Comparison of ENCODE assay signal across 22 cellular contexts in the genomic region with DNA sequence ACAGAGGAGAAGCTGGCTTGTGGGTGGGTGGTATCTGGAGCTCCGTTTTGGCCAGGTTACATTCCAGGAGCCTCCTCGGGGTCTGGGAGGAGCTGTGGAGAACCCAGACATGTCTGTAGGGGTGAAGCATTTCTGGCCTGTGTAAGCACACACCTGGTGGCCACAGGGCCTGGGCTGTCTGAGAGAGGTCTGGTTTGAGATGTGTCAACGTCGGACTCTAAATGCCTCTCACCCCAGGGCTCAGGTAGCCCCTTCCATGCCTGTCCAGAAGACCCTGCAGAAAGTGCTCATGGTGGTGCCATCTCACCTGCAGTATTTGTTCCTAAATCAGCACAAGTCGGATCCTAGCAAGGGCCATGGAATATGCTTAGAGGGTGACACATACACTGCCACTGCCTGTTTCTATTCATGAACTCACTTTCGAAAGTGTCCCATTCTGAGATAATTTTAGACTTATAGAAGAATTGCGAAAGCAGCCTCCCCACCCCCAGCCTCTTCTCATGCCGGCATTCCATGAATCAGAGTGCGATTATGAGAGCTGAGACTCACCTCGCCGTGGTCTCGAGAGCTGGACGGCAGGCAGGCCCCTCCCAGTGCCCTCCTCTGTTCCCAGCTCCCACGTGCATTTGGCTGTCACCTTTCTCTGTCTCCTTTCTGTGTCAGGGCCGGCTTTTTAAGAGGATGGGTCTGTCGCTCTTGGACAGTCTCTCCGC.
A peak's percentile ranks its signal among the peaks of the same experiment; 100 is the strongest.
DNase-seq lines count a peak whose midpoint lies in the region; ATAC-seq, FAIRE-seq and TF ChIP-seq lines count a peak whose summit lies in the region.
"Had no signal": no experiment of that assay in that cellular context is flagged by ENCODE, and none has a peak within 500 bp of the region (broad histone marks: within the 10 kb centered on the region; RNA-seq: fewer than 3 reads in every experiment).

No MANE protein-coding gene starts in this region.

- dilution Hi-C loops in mammary epithelial cell (cut with HindIII; ENCODE audit: low sequenced_read_pairs): no loop called here

- H3K4me3 Mint-ChIP-seq in MCF 10A (ENCODE audit: unreplicated experiment): no peak overlapping the region
- H3K4me3 Mint-ChIP-seq: activated naive CD4-positive, alpha-beta T cell treated with anti-CD3 and anti-CD28 coated beads, Interleukin-2, amount 50 U/mL, for 24 hours; IgD-negative memory B cell; naive B cell; stimulated activated naive B cell treated with anti-CD40 and anti-IgM and Interleukin-4, amounts not matched to agents 10 μg/mL and 1 μg/mL and 100 μg/mL, for 72 hours had no signal

- H3K27ac ChIP-seq in mammary epithelial cell (ENCODE audit: insufficient read depth, low read depth, low read length) (no peak overlapping the region), left lung (peak overlapping the region in 1 of 2 donors; percentile 33), upper lobe of left lung (peak overlapping the region in 3 of 4 donors; percentile 42 to 66 (median 43)), small intestine (ENCODE audit: low read depth in 1 of 2, low read length in 1 of 2) (no peak overlapping the region)
- H3K27ac ChIP-seq: A549, breast epithelium had no signal

- ATAC-seq in left lung (peak; percentile 96), upper lobe of left lung (ENCODE audit: low FRiP score in 2 of 2) (peak; percentile 45 to 82)
- ATAC-seq: A549; activated CD4-positive, CD25-positive, alpha-beta regulatory T cell treated with anti-CD3 and anti-CD28 coated beads, Interleukin-2, amount 50 U/mL, for 24 hours; stimulated activated naive B cell treated with anti-CD40 and anti-IgM and Interleukin-4, amounts not matched to agents 10 μg/mL and 1 μg/mL and 100 μg/mL, for 72 hours had no signal

- H3K4me2 ChIP-seq in mammary epithelial cell (ENCODE audit: insufficient read depth, low read depth, low read length): no peak overlapping the region
- H3K4me2 ChIP-seq: A549 had no signal

- BruUV-seq in MCF 10A (replicated peaks; lab: Mats Ljungman, UMichigan) (no TSS peak), mammary epithelial cell (replicated peaks; lab: Mats Ljungman, UMichigan) (no TSS peak)

- no peak for FAIRE-seq in small intestine (lab: Jason Lieb, UNC)
- FAIRE-seq: A549, frontal cortex, GM18507, keratinocyte had no signal

- H3K9ac ChIP-seq in mammary epithelial cell (ENCODE audit: insufficient read depth, low read length): no peak overlapping the region

- POLR2A ChIA-PET in MCF 10A (lab: Yijun Ruan, JAX): no interaction called here

- no peak overlapping the region for H3K27ac Mint-ChIP-seq in MCF 10A (ENCODE audit: low read depth, unreplicated experiment)
- H3K27ac Mint-ChIP-seq: activated naive CD4-positive, alpha-beta T cell treated with anti-CD3 and anti-CD28 coated beads, Interleukin-2, amount 50 U/mL, for 24 hours; IgD-negative memory B cell; stimulated activated naive B cell treated with anti-CD40 and anti-IgM and Interleukin-4, amounts not matched to agents 10 μg/mL and 1 μg/mL and 100 μg/mL, for 72 hours had no signal

- H3K4me1 Mint-ChIP-seq in MCF 10A (ENCODE audit: insufficient read depth, unreplicated experiment): no peaks in the 10 kb centered on the region
- H3K4me1 Mint-ChIP-seq: activated naive CD4-positive, alpha-beta T cell treated with anti-CD3 and anti-CD28 coated beads, Interleukin-2, amount 50 U/mL, for 24 hours; naive B cell; stimulated activated naive B cell treated with anti-CD40 and anti-IgM and Interleukin-4, amounts not matched to agents 10 μg/mL and 1 μg/mL and 100 μg/mL, for 72 hours had no signal

- no peaks in the 10 kb centered on the region for H3K9me3 Mint-ChIP-seq in MCF 10A (ENCODE audit: unreplicated experiment)
- H3K9me3 Mint-ChIP-seq: activated naive CD4-positive, alpha-beta T cell treated with anti-CD3 and anti-CD28 coated beads, Interleukin-2, amount 50 U/mL, for 24 hours; IgD-negative memory B cell had no signal

- H3K4me1 ChIP-seq in mammary epithelial cell (ENCODE audit: insufficient read depth, low read length) (peaks cover 1% of the 10 kb centered on the region), left lung (peaks cover 5 to 8% of the 10 kb centered on the region in 2 donors), upper lobe of left lung (peaks cover 0 to 22% (median 5%) of the 10 kb centered on the region in 4 donors), small intestine (ENCODE audit: control insufficient read depth in 2 of 2, insufficient read depth in 1 of 2, low read depth in 1 of 2, low read length in 1 of 2) (no peaks in the 10 kb centered on the region)
- H3K4me1 ChIP-seq: A549, breast epithelium had no signal

- WGBS in mammary epithelial cell (ENCODE audit: low coverage, missing lambda C conversion rate): 83% methylated on average over 15 of the region's 17 CpGs
- 52 to 72% methylated on average over 16 to 17 of the region's 17 CpGs for WGBS in upper lobe of left lung, 2 donors
- WGBS in small intestine, 3 donors: 70 to 77% (median 70%) methylated on average over 17 of the region's 17 CpGs

- CTCF ChIA-PET in MCF 10A (lab: Yijun Ruan, JAX): interaction anchor here (0.6 kb wide), 1 partner anchor 9 kb away, joined by 3 read pairs; no protein-coding TSS in a partner anchor
- CTCF ChIA-PET in mammary epithelial cell (lab: Charles Lee; ENCODE audit: low non-redundant PET): no interaction called here

- in situ Hi-C loops in mammary epithelial cell (cut with MboI; ENCODE audit: low sequenced_read_pairs in 2 of 2): no loop called here

- no peak overlapping the region for H2AFZ ChIP-seq in mammary epithelial cell (ENCODE audit: low read depth, low read length)

- TF ChIP-seq POLR2A in upper lobe of left lung (IDR thresholded peaks at IDR 0.05): no peak

- H3K4me3 ChIP-seq in mammary epithelial cell (replicated peaks in 1 of 3; ENCODE audit: insufficient read depth in 1 of 3, low read depth in 2 of 3, low read length in 3 of 3): no peak overlapping the region
- peak overlapping the region; percentile 10 for H3K4me3 ChIP-seq in epithelial cell of proximal tubule (ENCODE audit: low read depth, low read length)
- no peak overlapping the region for H3K4me3 ChIP-seq in left lung
- no peak overlapping the region for H3K4me3 ChIP-seq in upper lobe of left lung
- H3K4me3 ChIP-seq in small intestine (ENCODE audit: low read depth in 1 of 2, low read length in 2 of 2): no peak overlapping the region
- H3K4me3 ChIP-seq: A549, breast epithelium had no signal

- H3K36me3 Mint-ChIP-seq in MCF 10A (ENCODE audit: insufficient read depth, unreplicated experiment): no peaks in the 10 kb centered on the region
- H3K36me3 Mint-ChIP-seq: activated naive CD4-positive, alpha-beta T cell treated with anti-CD3 and anti-CD28 coated beads, Interleukin-2, amount 50 U/mL, for 24 hours; naive B cell; stimulated activated naive B cell treated with anti-CD40 and anti-IgM and Interleukin-4, amounts not matched to agents 10 μg/mL and 1 μg/mL and 100 μg/mL, for 72 hours had no signal

- TF ChIP-seq EP300 in upper lobe of left lung (IDR thresholded peaks at IDR 0.05): peak in 1 of 4 donors; percentile 26

- DNase-seq in MCF 10A (ENCODE audit: unreplicated experiment): peak; percentile 74
- no peak for DNase-seq in mammary epithelial cell
- DNase-seq in epithelial cell of proximal tubule (ENCODE audit: low read depth): no peak
- DNase-seq in left lung: peak in 1 of 2 donors; percentile 79
- peak; percentile 34 to 90 for DNase-seq in upper lobe of left lung
- no peak for DNase-seq in activated gamma-delta T cell (lab: John Stamatoyannopoulos, UW)
- no peak for DNase-seq in small intestine
- no peak for DNase-seq in H4 (ENCODE audit: low spot score)
- DNase-seq: effector CD8-positive, alpha-beta T cell; GF-D8; naive B cell; NCI-H1436 treated with DMSO at 0.1 percent for 48 hours; NCI-H345; stimulated activated naive B cell treated with anti-CD40 and anti-IgM and Interleukin-4, amounts not matched to agents 10 μg/mL and 1 μg/mL and 100 μg/mL, for 72 hours had no signal

- H3K36me3 ChIP-seq in mammary epithelial cell (ENCODE audit: insufficient read depth, low read length): no peaks in the 10 kb centered on the region
- no peaks in the 10 kb centered on the region for H3K36me3 ChIP-seq in left lung
- H3K36me3 ChIP-seq in upper lobe of left lung: no peaks in the 10 kb centered on the region
- H3K36me3 ChIP-seq in small intestine (ENCODE audit: control insufficient read depth in 2 of 2, insufficient read depth in 2 of 2, low read length in 2 of 2): no peaks in the 10 kb centered on the region
- H3K36me3 ChIP-seq: breast epithelium had no signal

- H4K20me1 ChIP-seq in mammary epithelial cell (ENCODE audit: insufficient read depth, low read length): no peaks in the 10 kb centered on the region

- TF ChIP-seq CTCF in MCF 10A (IDR thresholded peaks at IDR 0.05; ENCODE audit: unreplicated experiment) (no peak), mammary epithelial cell (conservative IDR thresholded peaks at IDR 0.05 in 1 of 2, IDR thresholded peaks at IDR 0.05 in 1 of 2; ENCODE audit: extremely low read depth in 1 of 2, insufficient read depth in 1 of 2, low read depth in 1 of 2, low read length in 2 of 2) (no peak), epithelial cell of proximal tubule (conservative IDR thresholded peaks at IDR 0.05; ENCODE audit: low read depth, low read length) (no peak), left lung (IDR thresholded peaks at IDR 0.05) (no peak), upper lobe of left lung (IDR thresholded peaks at IDR 0.05) (no peak)

- intact Hi-C loops in MCF 10A (cut with micrococcal nuclease) (no loop called here), mammary epithelial cell (cut with micrococcal nuclease) (no loop called here), left lung (cut with DNase I) (no loop called here)

- no peaks in the 10 kb centered on the region for H3K27me3 ChIP-seq in mammary epithelial cell (ENCODE audit: insufficient read depth, low read length)
- peaks cover 0 to 14% of the 10 kb centered on the region in 2 donors for H3K27me3 ChIP-seq in left lung
- H3K27me3 ChIP-seq in upper lobe of left lung: no peaks in the 10 kb centered on the region
- H3K27me3 ChIP-seq in small intestine (ENCODE audit: control insufficient read depth in 2 of 2, insufficient read depth in 2 of 2, low read length in 2 of 2): peaks cover 0 to 4% of the 10 kb centered on the region in 2 donors
- H3K27me3 ChIP-seq: breast epithelium had no signal

- no peaks in the 10 kb centered on the region for H3K79me2 ChIP-seq in mammary epithelial cell (ENCODE audit: insufficient read depth, low read length)

- H3K27me3 Mint-ChIP-seq in MCF 10A (ENCODE audit: insufficient read depth, unreplicated experiment): no peaks in the 10 kb centered on the region

- H3K9me3 ChIP-seq in mammary epithelial cell (replicated peaks; ENCODE audit: insufficient read depth, low read length) (no peaks in the 10 kb centered on the region), left lung (no peaks in the 10 kb centered on the region), upper lobe of left lung (no peaks in the 10 kb centered on the region), small intestine (ENCODE audit: control insufficient read depth, low read depth) (no peaks in the 10 kb centered on the region)
- H3K9me3 ChIP-seq: A549, breast epithelium had no signal

Comparison
In these comparisons a context has a peak if more than half of its experiments do, and no peak if none do; other contexts are left out.
1. DNase-seq: peak in MCF 10A (single experiment) and upper lobe of left lung (2 of 2); none in mammary epithelial cell (single experiment), epithelial cell of proximal tubule (single experiment), activated gamma-delta T cell (single experiment), small intestine (single experiment) and H4 (single experiment).
2. H3K27ac ChIP-seq: peak in upper lobe of left lung (3 of 4); none in mammary epithelial cell (single experiment) and small intestine (0 of 2).